16 cellular contexts compared by ENCODE assay signal in the genomic region with DNA sequence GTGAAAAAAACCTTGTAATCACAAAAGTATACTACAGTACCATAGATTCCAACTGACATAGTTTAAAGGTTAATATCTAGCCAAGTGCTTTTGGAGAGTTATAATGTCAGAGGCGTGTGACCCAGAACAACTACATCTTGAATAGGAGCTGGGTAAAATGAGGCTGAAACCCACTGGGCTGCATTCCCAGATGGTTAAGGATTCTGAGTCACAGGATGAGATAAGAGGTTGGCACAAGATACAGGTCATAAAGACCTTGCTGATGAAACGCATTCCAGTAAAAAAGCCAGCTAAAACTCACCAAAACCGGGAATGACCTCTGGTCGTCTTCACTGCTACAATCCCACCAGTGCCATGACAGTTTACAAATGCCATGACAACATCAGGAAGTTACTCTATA. TPM values are rescaled to one million over a fixed set of nuclear protein-coding genes. Genes with fewer than 3 reads are reported as not detected.
A peak's percentile ranks its signal among the peaks of the same experiment; 100 is the strongest.
DNase-seq lines count a peak whose midpoint lies in the region; ATAC-seq and TF ChIP-seq lines count a peak whose summit lies in the region.
"Had no signal": no experiment of that assay in that cellular context is flagged by ENCODE, and none has a peak within 500 bp of the region (broad histone marks: within the 10 kb centered on the region; RNA-seq: fewer than 3 reads in every experiment).

No MANE protein-coding gene starts in this region.

- no peak overlapping the region for H2AK5ac ChIP-seq in mesendoderm (ENCODE audit: low read length)

- H3F3A ChIP-seq in PC-9 (ENCODE audit: insufficient read depth, low read depth), result peaks cover 14% of the 10 kb centered on the region

- H2BK15ac ChIP-seq in mesendoderm (replicated peaks; ENCODE audit: low read depth), result no peak overlapping the region

- CTCF ChIA-PET in PC-9 (lab: Charles Lee), result no interaction called here
- CTCF ChIA-PET in CD4-positive, alpha-beta T cell (lab: Charles Lee), result interaction anchor here (3.7 kb wide), 1 partner anchor 34 kb away, joined by 26 read pairs; no protein-coding TSS in a partner anchor

- no TSS peak for BruUV-seq in PC-9 (replicated peaks; lab: Mats Ljungman, UMichigan)

- H3K4me2 ChIP-seq in PC-9 (peak overlapping the region; percentile 45), mesendoderm (ENCODE audit: low read length) (no peak overlapping the region)
- H3K4me2 ChIP-seq: BLaER1 had no signal

- no CpG with 5 or more reads among the region's 4 CpGs for WGBS in mesendoderm (ENCODE audit: extremely low coverage, insufficient coverage, low lambda C conversion rate)

- H3K56ac ChIP-seq in mesendoderm (ENCODE audit: low read length), result no peak overlapping the region

- H2BK120ac ChIP-seq in mesendoderm (ENCODE audit: low read depth, low read length), result no peak overlapping the region

- TF ChIP-seq CTCF in PC-9 (conservative IDR thresholded peaks at IDR 0.05), result no peak
- TF ChIP-seq CTCF in epithelial cell of esophagus (IDR thresholded peaks at IDR 0.05; ENCODE audit: insufficient read depth, low read depth, low read length, missing control alignments), result no peak
- no peak for TF ChIP-seq CTCF in CD4-positive, alpha-beta T cell (IDR thresholded peaks at IDR 0.05)

- no peaks in the 10 kb centered on the region; the same call in 1 of the 2 replicates for H3K9me3 ChIP-seq in PC-9 (ENCODE audit: insufficient read depth, low read depth)
- H3K9me3 ChIP-seq in CD4-positive, alpha-beta T cell (ENCODE audit: control insufficient read depth, low read length), result no peaks in the 10 kb centered on the region
- H3K9me3 ChIP-seq: BLaER1, prostate gland had no signal

- H4K5ac ChIP-seq in mesendoderm (ENCODE audit: low read length), result no peak overlapping the region

- H3K79me2 ChIP-seq in PC-9 (ENCODE audit: low read depth), result no peaks in the 10 kb centered on the region
- no peaks in the 10 kb centered on the region for H3K79me2 ChIP-seq in mesendoderm (ENCODE audit: control insufficient read depth, insufficient read depth, low read length)

- peak overlapping the region; percentile 48 for H3K27ac ChIP-seq in PC-9
- H3K27ac ChIP-seq in mesendoderm (ENCODE audit: low read depth, low read length), result no peak overlapping the region
- H3K27ac ChIP-seq in CD4-positive, alpha-beta T cell (ENCODE audit: low read depth, low read length), result no peak overlapping the region
- H3K27ac ChIP-seq: BLaER1, prostate gland had no signal

- H3K27me3 ChIP-seq in PC-9 (ENCODE audit: insufficient read depth, low read depth) (no peaks in the 10 kb centered on the region), mesendoderm (ENCODE audit: insufficient read depth, low read length, poor library complexity) (no peaks in the 10 kb centered on the region)
- H3K27me3 ChIP-seq in CD4-positive, alpha-beta T cell (ENCODE audit: control insufficient read depth, insufficient read depth, low read length), result no peaks in the 10 kb centered on the region
- H3K27me3 ChIP-seq: BLaER1 had no signal

- H3K4me1 Mint-ChIP-seq in CD4-positive, alpha-beta T cell (ENCODE audit: low read depth), result peaks cover 20% of the 10 kb centered on the region

- no peak overlapping the region for H2BK5ac ChIP-seq in mesendoderm (ENCODE audit: low read length)

- H3K9me3 Mint-ChIP-seq in CD4-positive, alpha-beta T cell, result no peaks in the 10 kb centered on the region

- intact Hi-C loops in PC-9 (cut with micrococcal nuclease; ENCODE audit: unreplicated experiment), result loop anchor here (5.0 kb wide), 1 partner anchor 36 kb away; a partner anchor contains a TSS
- intact Hi-C loops in CD4-positive, alpha-beta T cell (cut with DNase I, micrococcal nuclease), result no loop called here

- H4K8ac ChIP-seq in mesendoderm (ENCODE audit: low read depth, low read length), result no peak overlapping the region

- no peak overlapping the region for H3K27ac Mint-ChIP-seq in CD4-positive, alpha-beta T cell

- peaks cover 45% of the 10 kb centered on the region for H3K4me1 ChIP-seq in PC-9 (replicated peaks; ENCODE audit: insufficient read depth)
- no peaks in the 10 kb centered on the region for H3K4me1 ChIP-seq in mesendoderm (ENCODE audit: control insufficient read depth, low read depth, low read length)
- H3K4me1 ChIP-seq: prostate gland had no signal

- H3K23ac ChIP-seq in mesendoderm (ENCODE audit: low read length), result no peak overlapping the region

- H3K18ac ChIP-seq in mesendoderm (ENCODE audit: low read length), result no peak overlapping the region

- no peaks in the 10 kb centered on the region for H3K9me2 ChIP-seq in PC-9 (ENCODE audit: insufficient read depth)

- no peaks in the 10 kb centered on the region for H3K79me1 ChIP-seq in mesendoderm (ENCODE audit: low read length)

- no peaks in the 10 kb centered on the region for H3K36me3 ChIP-seq in PC-9 (ENCODE audit: low read depth)
- no peaks in the 10 kb centered on the region for H3K36me3 ChIP-seq in mesendoderm (ENCODE audit: control insufficient read depth, insufficient read depth, low read length)
- H3K36me3 ChIP-seq: BLaER1, prostate gland had no signal

- ATAC-seq in CD4-positive, alpha-beta T cell (ENCODE audit: poor library complexity), result no peak

- H3K4me3 ChIP-seq in PC-9, result no peak overlapping the region
- no peak overlapping the region for H3K4me3 ChIP-seq in epithelial cell of esophagus (ENCODE audit: low read length)
- no peak overlapping the region for H3K4me3 ChIP-seq in mesendoderm (ENCODE audit: low read length)
- H3K4me3 ChIP-seq: BLaER1, prostate gland had no signal

- H4K20me1 ChIP-seq in PC-9 (ENCODE audit: insufficient read depth), result no peaks in the 10 kb centered on the region
- H4K20me1 ChIP-seq: BLaER1 had no signal

- H3K36me3 Mint-ChIP-seq in CD4-positive, alpha-beta T cell (ENCODE audit: low read depth), result no peaks in the 10 kb centered on the region

- POLR2A ChIA-PET in PC-9 (lab: Charles Lee; ENCODE audit: unreplicated experiment), result no interaction called here
- POLR2A ChIA-PET in CD4-positive, alpha-beta T cell (lab: Charles Lee), result no interaction called here

- peaks cover 6% of the 10 kb centered on the region for H3K27me3 Mint-ChIP-seq in CD4-positive, alpha-beta T cell

- no peak overlapping the region for H3K4ac ChIP-seq in mesendoderm (ENCODE audit: low read depth, low read length)

- no peak overlapping the region for H2AFZ ChIP-seq in PC-9

- no peak overlapping the region for H3K4me3 Mint-ChIP-seq in CD4-positive, alpha-beta T cell

- DNase-seq in ELF-1 (ENCODE audit: low read depth, low spot score) (peak; percentile 22), PC-9 (peak; percentile 39 to 73), epithelial cell of esophagus (ENCODE audit: low read depth) (peak; percentile 49), mesendoderm (peak; percentile 44), 8988T (no peak), NCI-H1417 treated with DMSO at 0.1 percent for 48 hours (lab: John Stamatoyannopoulos, UW) (no peak), pons (ENCODE audit: low spot score) (no peak)
- DNase-seq in CD4-positive, alpha-beta T cell, result no peak
- DNase-seq: activated CD8-positive, alpha-beta memory T cell treated with anti-CD3 and anti-CD28 coated beads, Interleukin-2, amount 50 U/mL, for 48 hours; NCI-H2171 treated with DMSO at 0.1 percent for 48 hours; RPMI8226; stimulated activated CD4-positive, alpha-beta T cell treated with anti-CD3 and anti-CD28 coated beads, Interleukin-4, amount 100 ng/mL, for 24 hours; stimulated activated naive CD4-positive, alpha-beta T cell treated with Interleukin-2 at 50 U/mL for 16 hours had no signal

- no peak overlapping the region for H3K9ac ChIP-seq in mesendoderm (ENCODE audit: low read length)
- H3K9ac ChIP-seq: BLaER1 had no signal

RNA-seq across cellular contexts. Expression of a gene that starts 22.4 kb away (rescaled TPM):
- not detected in 2 replicates for total RNA-seq in PC-9 (2021)
- polyA plus RNA-seq in mesendoderm (2013, experiment 1 of 2), result 4.3 TPM
- 5.0 TPM for polyA plus RNA-seq in mesendoderm (2013, experiment 2 of 2)
- 1 to 10 TPM; 1.0 to 1.3 TPM for total RNA-seq in CD4-positive, alpha-beta T cell
- total RNA-seq: MCF 10A had no signal

Comparison
In these comparisons a context has a peak if more than half of its experiments do, and no peak if none do; other contexts are left out.
1. DNase-seq: peak in ELF-1 (single experiment), PC-9 (2 of 2), epithelial cell of esophagus (single experiment) and mesendoderm (single experiment); none in 8988T (single experiment), CD4-positive, alpha-beta T cell (0 of 10), NCI-H1417 treated with DMSO at 0.1 percent for 48 hours (single experiment) and pons (single experiment).